17 cellular contexts compared by ENCODE assay signal in the genomic region with DNA sequence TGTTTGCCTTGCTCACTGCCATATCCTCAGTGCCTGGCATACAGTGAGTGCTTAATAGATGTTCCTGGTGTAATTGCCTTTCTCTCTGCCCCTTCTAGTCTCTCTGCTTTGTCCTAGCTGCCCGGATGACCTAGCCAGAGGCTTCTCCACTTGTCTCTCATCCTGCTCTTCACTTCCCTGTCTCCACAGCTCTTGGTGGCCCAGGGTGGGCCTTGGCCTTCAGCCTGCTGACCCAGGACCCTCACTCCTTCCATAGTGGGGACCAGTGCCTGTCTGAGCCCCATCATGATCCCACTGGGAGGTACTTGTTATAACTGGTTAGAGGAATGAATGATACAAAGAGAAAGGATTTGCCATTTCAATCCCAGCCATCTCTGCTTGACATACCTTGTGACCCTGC. TPM values are rescaled to one million over a fixed set of nuclear protein-coding genes. Genes with fewer than 3 reads are reported as not detected.
DNase-seq lines count a peak whose midpoint lies in the region; ATAC-seq, FAIRE-seq and TF ChIP-seq lines count a peak whose summit lies in the region.
"Had no signal": no experiment of that assay in that cellular context is flagged by ENCODE, and none has a peak within 500 bp of the region (broad histone marks: within the 10 kb centered on the region; RNA-seq: fewer than 3 reads in every experiment).

No MANE protein-coding gene starts in this region.

- H3K27me3 Mint-ChIP-seq in astrocyte (ENCODE audit: low read depth, unreplicated experiment), result peaks cover 49% of the 10 kb centered on the region
- peaks cover 39 to 49% of the 10 kb centered on the region in 2 donors for H3K27me3 Mint-ChIP-seq in stimulated activated naive B cell treated with anti-CD40 and anti-IgM and Interleukin-4, amounts not matched to agents 10 μg/mL and 1 μg/mL and 100 μg/mL, for 72 hours

- H3K36me3 Mint-ChIP-seq in astrocyte (ENCODE audit: low read depth, unreplicated experiment), result no peaks in the 10 kb centered on the region
- H3K36me3 Mint-ChIP-seq in stimulated activated naive B cell treated with anti-CD40 and anti-IgM and Interleukin-4, amounts not matched to agents 10 μg/mL and 1 μg/mL and 100 μg/mL, for 72 hours, result peaks cover 0 to 2% of the 10 kb centered on the region in 2 donors
- H3K36me3 Mint-ChIP-seq: CD4-positive, alpha-beta memory T cell had no signal

- TF ChIP-seq POLR2A in suprapubic skin (IDR thresholded peaks at IDR 0.05), result no peak

- no peak for TF ChIP-seq EP300 in suprapubic skin (IDR thresholded peaks at IDR 0.05)

- DNase-seq in activated effector memory CD4-positive, alpha-beta T cell treated with anti-CD3 and anti-CD28 coated beads, Interleukin-2, amount 50 U/mL, for 16 hours, result peak; percentile 50
- no peak for DNase-seq in activated effector memory CD4-positive, alpha-beta T cell treated with Interleukin-2 at 50 U/mL for 16 hours
- DNase-seq in astrocyte (ENCODE audit: low read depth) (no peak), mesenteric fat pad (ENCODE audit: low spot score) (peak; percentile 65), suprapubic skin (ENCODE audit: low spot score in 2 of 2) (no peak), DMS 273 treated with DMSO at 0.1 percent for 48 hours (lab: John Stamatoyannopoulos, UW) (no peak), GM20000 (ENCODE audit: low spot score) (no peak)
- DNase-seq in stimulated activated naive B cell treated with anti-CD40 and anti-IgM and Interleukin-4, amounts not matched to agents 10 μg/mL and 1 μg/mL and 100 μg/mL, for 72 hours, result no peak
- DNase-seq: C1 segment of cervical spinal cord; CD4-positive, alpha-beta memory T cell; DND-41; GF-D8; GM23248 had no signal

- H3K9me3 ChIP-seq in astrocyte (ENCODE audit: insufficient read depth, low read depth, low read length) (no peaks in the 10 kb centered on the region), suprapubic skin (no peaks in the 10 kb centered on the region)
- H3K9me3 ChIP-seq: HAP-1 had no signal

- TF ChIP-seq CTCF in astrocyte (IDR thresholded peaks at IDR 0.05; ENCODE audit: insufficient read depth, low read depth, low read length), result no peak
- no peak for TF ChIP-seq CTCF in suprapubic skin (IDR thresholded peaks at IDR 0.05)
- no peak for TF ChIP-seq CTCF in GM20000 (IDR thresholded peaks at IDR 0.05; ENCODE audit: extremely low read depth, missing control alignments)

- H3K4me1 Mint-ChIP-seq in astrocyte (ENCODE audit: low read depth, unreplicated experiment), result no peaks in the 10 kb centered on the region
- peaks cover 12 to 21% of the 10 kb centered on the region in 2 donors for H3K4me1 Mint-ChIP-seq in stimulated activated naive B cell treated with anti-CD40 and anti-IgM and Interleukin-4, amounts not matched to agents 10 μg/mL and 1 μg/mL and 100 μg/mL, for 72 hours
- H3K4me1 Mint-ChIP-seq: CD4-positive, alpha-beta memory T cell had no signal

- no peaks in the 10 kb centered on the region for H3K36me3 ChIP-seq in astrocyte (ENCODE audit: insufficient read depth, low read length)
- no peaks in the 10 kb centered on the region for H3K36me3 ChIP-seq in suprapubic skin
- H3K36me3 ChIP-seq: HAP-1 had no signal

- H3K27ac ChIP-seq in astrocyte (ENCODE audit: low read depth, low read length) (no peak overlapping the region), suprapubic skin (no peak overlapping the region)
- H3K27ac ChIP-seq: 22Rv1, GM23248, HL-60 had no signal

- H3K4me1 ChIP-seq in astrocyte (ENCODE audit: insufficient read depth, low read length) (no peaks in the 10 kb centered on the region), suprapubic skin (no peaks in the 10 kb centered on the region)
- H3K4me1 ChIP-seq: HAP-1 had no signal

- no peak for FAIRE-seq in astrocyte (lab: Jason Lieb, UNC)

- H3K27me3 ChIP-seq in astrocyte (ENCODE audit: insufficient read depth, low read length) (peaks cover 7% of the 10 kb centered on the region), suprapubic skin (peaks cover 39% of the 10 kb centered on the region)

- no peak for ATAC-seq in stimulated activated naive B cell treated with anti-CD40 and anti-IgM and Interleukin-4, amounts not matched to agents 10 μg/mL and 1 μg/mL and 100 μg/mL, for 72 hours (replicated peaks)

- no peak overlapping the region for H3K4me3 Mint-ChIP-seq in astrocyte (ENCODE audit: unreplicated experiment)
- no peak overlapping the region for H3K4me3 Mint-ChIP-seq in stimulated activated naive B cell treated with anti-CD40 and anti-IgM and Interleukin-4, amounts not matched to agents 10 μg/mL and 1 μg/mL and 100 μg/mL, for 72 hours
- H3K4me3 Mint-ChIP-seq: CD4-positive, alpha-beta memory T cell had no signal

- H3K79me2 ChIP-seq in astrocyte (ENCODE audit: insufficient read depth, low read length), result no peaks in the 10 kb centered on the region

- H3K27ac Mint-ChIP-seq in astrocyte (ENCODE audit: unreplicated experiment), result peak overlapping the region; percentile 36
- peak overlapping the region; percentile 2 for H3K27ac Mint-ChIP-seq in stimulated activated naive B cell treated with anti-CD40 and anti-IgM and Interleukin-4, amounts not matched to agents 10 μg/mL and 1 μg/mL and 100 μg/mL, for 72 hours

- H3K4me2 ChIP-seq in astrocyte (ENCODE audit: low read length), result no peak overlapping the region

- no peak overlapping the region for H2AFZ ChIP-seq in astrocyte (ENCODE audit: low read depth, low read length)
- H2AFZ ChIP-seq: GM23248 had no signal

- peaks cover 3% of the 10 kb centered on the region for H3K9me3 Mint-ChIP-seq in astrocyte (ENCODE audit: unreplicated experiment)
- H3K9me3 Mint-ChIP-seq in stimulated activated naive B cell treated with anti-CD40 and anti-IgM and Interleukin-4, amounts not matched to agents 10 μg/mL and 1 μg/mL and 100 μg/mL, for 72 hours, result no peaks in the 10 kb centered on the region

- WGBS in suprapubic skin, result 68% methylated on average over 1 of the region's 1 CpG

- no peak overlapping the region for H3K9ac ChIP-seq in astrocyte (ENCODE audit: low read length)
- H3K9ac ChIP-seq: GM23248 had no signal

- no peaks in the 10 kb centered on the region for H4K20me1 ChIP-seq in astrocyte (ENCODE audit: insufficient read depth, low read length)

- H3K4me3 ChIP-seq in astrocyte (ENCODE audit: insufficient read depth, low read depth, low read length) (no peak overlapping the region), suprapubic skin (no peak overlapping the region)
- H3K4me3 ChIP-seq: GM23248, HAP-1 had no signal

RNA-seq across cellular contexts. Expression of a gene that starts 49.2 kb away (rescaled TPM):
- 96.5 and 111 TPM in 2 replicates for total RNA-seq in astrocyte
- 148 TPM for total RNA-seq in mesenteric fat pad
- total RNA-seq in suprapubic skin, result 100 to 1,000 TPM; 126 to 198 (median 136) TPM

RNA-seq across cellular contexts. Expression of a gene that starts 55.9 kb away (rescaled TPM):
- 3.1 and 3.6 TPM in 2 replicates for total RNA-seq in astrocyte
- 27.3 TPM for total RNA-seq in mesenteric fat pad
- 10 to 100 TPM in 1 of 4 donors, 1 to 10 TPM in 3; 3.0 to 15.2 (median 6.2) TPM for total RNA-seq in suprapubic skin
- total RNA-seq: A673; CD4-positive, alpha-beta memory T cell; GM23248 had no signal

Comparison
In these comparisons a context has a peak if more than half of its experiments do, and no peak if none do; other contexts are left out.
1. DNase-seq: peak in activated effector memory CD4-positive, alpha-beta T cell treated with anti-CD3 and anti-CD28 coated beads, Interleukin-2, amount 50 U/mL, for 16 hours (single experiment) and mesenteric fat pad (single experiment); none in activated effector memory CD4-positive, alpha-beta T cell treated with Interleukin-2 at 50 U/mL for 16 hours (single experiment), astrocyte (single experiment), stimulated activated naive B cell treated with anti-CD40 and anti-IgM and Interleukin-4, amounts not matched to agents 10 μg/mL and 1 μg/mL and 100 μg/mL, for 72 hours (single experiment), suprapubic skin (0 of 2), DMS 273 treated with DMSO at 0.1 percent for 48 hours (single experiment) and GM20000 (single experiment).